24 cellular contexts compared by ENCODE assay signal in the genomic region with DNA sequence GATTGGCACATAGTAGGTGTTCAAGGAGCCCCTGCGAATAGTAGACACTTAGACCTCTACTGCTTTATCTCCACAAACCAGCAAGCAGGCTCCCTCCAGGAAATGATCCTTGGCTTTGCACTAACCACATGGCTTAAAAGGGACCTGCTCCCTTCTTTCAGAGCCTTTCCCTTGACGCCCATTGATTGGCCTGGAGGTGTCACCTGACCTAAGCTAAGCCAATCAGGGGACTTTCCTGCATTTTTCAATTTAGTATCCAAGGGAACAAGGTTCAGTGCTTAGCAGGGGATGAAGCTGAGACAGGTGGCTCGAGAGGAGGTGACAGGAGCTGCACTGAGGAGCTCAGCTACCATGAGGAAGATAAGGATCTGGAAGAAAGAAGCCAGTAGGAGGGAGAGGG. TPM values are rescaled to one million over a fixed set of nuclear protein-coding genes. Genes with fewer than 3 reads are reported as not detected.
A peak's percentile ranks its signal among the peaks of the same experiment; 100 is the strongest.
DNase-seq lines count a peak whose midpoint lies in the region; ATAC-seq and TF ChIP-seq lines count a peak whose summit lies in the region.
"Had no signal": no experiment of that assay in that cellular context is flagged by ENCODE, and none has a peak within 500 bp of the region (broad histone marks: within the 10 kb centered on the region; RNA-seq: fewer than 3 reads in every experiment).

No MANE protein-coding gene starts in this region.

- H2BK120ac ChIP-seq in mesendoderm (ENCODE audit: low read depth, low read length), result no peak overlapping the region

- no peak overlapping the region for H4K8ac ChIP-seq in mesendoderm (ENCODE audit: low read depth, low read length)

- no CpG with 5 or more reads among the region's 3 CpGs for WGBS in mesendoderm (ENCODE audit: extremely low coverage, insufficient coverage, low lambda C conversion rate)

- H3K9ac ChIP-seq in mesendoderm (ENCODE audit: low read length), result no peak overlapping the region

- no peak overlapping the region for H2AK5ac ChIP-seq in mesendoderm (ENCODE audit: low read length)

- H3K27me3 ChIP-seq in mesendoderm (ENCODE audit: insufficient read depth, low read length, poor library complexity), result no peaks in the 10 kb centered on the region
- H3K27me3 ChIP-seq: body of pancreas, esophagus muscularis mucosa, gastrocnemius medialis, ovary had no signal

- no peak overlapping the region for H3K4me3 ChIP-seq in mesendoderm (ENCODE audit: low read length)
- H3K4me3 ChIP-seq: body of pancreas, esophagus muscularis mucosa, gastrocnemius medialis, ovary had no signal

- no peak overlapping the region for H4K5ac ChIP-seq in mesendoderm (ENCODE audit: low read length)

- no peaks in the 10 kb centered on the region for H3K36me3 ChIP-seq in mesendoderm (ENCODE audit: control insufficient read depth, insufficient read depth, low read length)
- H3K36me3 ChIP-seq: esophagus muscularis mucosa, gastrocnemius medialis, ovary had no signal

- H3K4me1 ChIP-seq in mesendoderm (ENCODE audit: control insufficient read depth, low read depth, low read length), result no peaks in the 10 kb centered on the region
- H3K4me1 ChIP-seq: body of pancreas, esophagus muscularis mucosa, gastrocnemius medialis had no signal

- no peak overlapping the region for H2BK5ac ChIP-seq in mesendoderm (ENCODE audit: low read length)

- H3K4me2 ChIP-seq in mesendoderm (ENCODE audit: low read length), result no peak overlapping the region

- no peak overlapping the region for H3K23ac ChIP-seq in mesendoderm (ENCODE audit: low read length)

- ATAC-seq in HG03342 (IDR thresholded peaks at IDR 0.05; ENCODE audit: unreplicated experiment) (no peak), SK-N-SH treated with all-trans-retinoic acid at 6 μM for 48 hours (no peak)
- ATAC-seq: activated CD4-positive, alpha-beta T cell treated with anti-CD3 and anti-CD28 coated beads for 36 hours; activated naive CD8-positive, alpha-beta T cell treated with anti-CD3 and anti-CD28 coated beads, Interleukin-2, amount 50 U/mL, for 24 hours; activated T-helper 17 cell treated with anti-CD3 and anti-CD28 coated beads, Interleukin-2, amount 50 U/mL, for 72 hours; body of pancreas; gastrocnemius medialis; sciatic nerve; stimulated activated effector memory CD8-positive, alpha-beta T cell treated with anti-CD3 and anti-CD28 coated beads, Interleukin-12 subunit alpha, Interleukin-12 subunit beta, amount 100 ng/mL, for 72 hours had no signal

- H2BK15ac ChIP-seq in mesendoderm (replicated peaks; ENCODE audit: low read depth), result no peak overlapping the region

- H3K27ac ChIP-seq in mesendoderm (ENCODE audit: low read depth, low read length), result no peak overlapping the region
- H3K27ac ChIP-seq: body of pancreas, esophagus muscularis mucosa, gastrocnemius medialis, ovary had no signal

- no peak overlapping the region for H3K18ac ChIP-seq in mesendoderm (ENCODE audit: low read length)

- H3K79me1 ChIP-seq in mesendoderm (ENCODE audit: low read length), result no peaks in the 10 kb centered on the region

- H3K79me2 ChIP-seq in mesendoderm (ENCODE audit: control insufficient read depth, insufficient read depth, low read length), result no peaks in the 10 kb centered on the region

- DNase-seq in NCI-H510A treated with DMSO at 0.1 percent for 48 hours (lab: John Stamatoyannopoulos, UW) (peak; percentile 36), NCI-H510A (lab: John Stamatoyannopoulos, UW) (no peak), GM19238 (ENCODE audit: insufficient read length, low spot score) (peak; percentile 6), NCI-H82 (lab: John Stamatoyannopoulos, UW) (peak; percentile 68), mesendoderm (peak; percentile 46), 8988T (no peak)
- DNase-seq: activated CD4-positive, alpha-beta T cell treated with anti-CD3 and anti-CD28 coated beads for 36 hours; activated naive CD8-positive, alpha-beta T cell treated with anti-CD3 and anti-CD28 coated beads, Interleukin-2, amount 50 U/mL, for 24 hours; body of pancreas; CD4-positive, alpha-beta memory T cell; DND-41; effector memory CD4-positive, alpha-beta T cell; gastrocnemius medialis; KG1; kidney glomerular epithelial cell; mesenchymal stem cell; naive B cell; ovary had no signal

- H3K4ac ChIP-seq in mesendoderm (ENCODE audit: low read depth, low read length), result no peak overlapping the region

- H3K56ac ChIP-seq in mesendoderm (ENCODE audit: low read length), result no peak overlapping the region

TF ChIP-seq in SK-N-SH treated with all-trans-retinoic acid at 6 μM for 48 hours, 23 proteins besides CTCF, POLR2A, EP300 and RAD21:
- no peak for TF ChIP-seq OSR1 (CRISPR knock-in tag; IDR thresholded peaks at IDR 0.05)
- no peak for TF ChIP-seq ESRRG (CRISPR knock-in tag; IDR thresholded peaks at IDR 0.05)
- no peak for TF ChIP-seq CREB5 (CRISPR knock-in tag; IDR thresholded peaks at IDR 0.05; ENCODE audit: low read depth)
- TF ChIP-seq PATZ1 (CRISPR knock-in tag; IDR thresholded peaks at IDR 0.05; ENCODE audit: borderline replicate concordance), result no peak
- TF ChIP-seq ZNF8 (CRISPR knock-in tag; IDR thresholded peaks at IDR 0.05), result no peak
- no peak for TF ChIP-seq RARB (CRISPR knock-in tag; IDR thresholded peaks at IDR 0.05)
- TF ChIP-seq PPARA (CRISPR knock-in tag; IDR thresholded peaks at IDR 0.05; ENCODE audit: borderline replicate concordance), result no peak
- TF ChIP-seq CSDC2 (CRISPR knock-in tag; IDR thresholded peaks at IDR 0.05), result no peak

RNA-seq across cellular contexts. Expression of gene CLEC19A, which starts 52.8 kb away (rescaled TPM):
- 0.24 TPM for polyA plus RNA-seq in mesendoderm (2013, experiment 1 of 2)
- polyA plus RNA-seq in mesendoderm (2013, experiment 2 of 2), result 0.18 TPM
- polyA plus RNA-seq: CD4-positive, alpha-beta memory T cell; ovary had no signal

Comparison
In these comparisons a context has a peak if more than half of its experiments do, and no peak if none do; other contexts are left out.
1. DNase-seq: peak in NCI-H510A treated with DMSO at 0.1 percent for 48 hours (single experiment), GM19238 (single experiment), NCI-H82 (single experiment) and mesendoderm (single experiment); none in NCI-H510A (single experiment) and 8988T (single experiment).